ENCODE assay signal across 16 cellular contexts in the genomic region with DNA sequence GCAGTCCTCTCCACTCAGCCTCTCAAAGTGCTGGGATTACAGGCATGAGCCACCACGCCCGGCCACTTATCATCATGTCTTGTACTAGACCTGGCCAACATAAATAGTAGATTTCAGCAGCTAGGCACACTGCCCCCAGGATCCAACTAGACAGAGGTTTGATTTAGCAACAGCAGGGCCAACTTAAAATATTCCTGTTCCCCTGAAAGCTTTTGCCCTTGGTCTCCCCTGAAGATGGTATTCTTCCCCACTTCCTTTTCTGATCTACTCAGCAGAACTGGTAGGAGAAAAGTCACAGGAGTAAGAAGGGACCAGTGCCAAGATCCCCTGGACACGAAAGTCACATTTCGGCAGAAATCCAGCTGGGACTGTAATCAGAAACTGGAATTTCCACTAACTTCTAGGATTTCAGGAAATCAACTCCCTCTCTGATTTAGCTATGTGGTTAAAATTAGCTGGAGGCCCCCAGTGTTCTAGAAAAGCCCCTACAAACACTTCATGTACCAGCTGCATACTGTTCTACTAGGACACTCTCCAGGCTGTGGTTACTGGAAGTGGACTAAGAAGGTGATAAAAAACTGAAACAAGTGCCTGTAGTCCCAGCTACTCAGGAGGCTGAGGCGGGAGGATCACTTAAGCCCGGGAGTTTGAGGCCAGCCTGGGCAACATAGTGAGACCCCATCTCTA. TPM values are rescaled to one million over a fixed set of nuclear protein-coding genes. Genes with fewer than 3 reads are reported as not detected.
DNase-seq lines count a peak whose midpoint lies in the region; ATAC-seq and TF ChIP-seq lines count a peak whose summit lies in the region.
"Had no signal": no experiment of that assay in that cellular context is flagged by ENCODE, and none has a peak within 500 bp of the region (broad histone marks: within the 10 kb centered on the region; RNA-seq: fewer than 3 reads in every experiment).

No MANE protein-coding gene starts in this region.

- H3K36me3 ChIP-seq in hepatocyte (replicated peaks; ENCODE audit: insufficient read depth, low read depth) (no peaks in the 10 kb centered on the region), skeletal muscle tissue (ENCODE audit: control insufficient read depth in 3 of 3, insufficient read depth in 3 of 3, low read length in 3 of 3) (no peaks in the 10 kb centered on the region), HAP-1 (replicated peaks) (no peaks in the 10 kb centered on the region)

- no peaks in the 10 kb centered on the region for H3K27me3 ChIP-seq in hepatocyte
- no peaks in the 10 kb centered on the region for H3K27me3 ChIP-seq in skeletal muscle tissue (ENCODE audit: control insufficient read depth in 3 of 3, insufficient read depth in 3 of 3, low read length in 3 of 3)
- H3K27me3 ChIP-seq in HAP-1 (ENCODE audit: low read depth) = peaks cover 2% of the 10 kb centered on the region; the same call in 1 of the 2 replicates
- H3K27me3 ChIP-seq: dorsolateral prefrontal cortex had no signal

- H3K9me2 ChIP-seq in hepatocyte (replicated peaks; ENCODE audit: insufficient read depth) = no peaks in the 10 kb centered on the region

- H3K4me1 ChIP-seq in hepatocyte (ENCODE audit: insufficient read depth) (peaks cover 9% of the 10 kb centered on the region), skeletal muscle tissue (ENCODE audit: control insufficient read depth in 3 of 3, insufficient read depth in 3 of 3, low read length in 3 of 3) (peaks cover 0 to 3% (median 3%) of the 10 kb centered on the region in 3 donors), HAP-1 (no peaks in the 10 kb centered on the region)

- H3K4me3 ChIP-seq in coronary artery (no peak overlapping the region), hepatocyte (no peak overlapping the region), skeletal muscle tissue (ENCODE audit: low read length in 3 of 3) (no peak overlapping the region), HAP-1 (no peak overlapping the region)
- H3K4me3 ChIP-seq: dorsolateral prefrontal cortex had no signal

- WGBS in hepatocyte (ENCODE audit: low lambda C conversion rate, missing lambda C conversion rate) = 71% methylated on average over 6 of the region's 6 CpGs

- in situ Hi-C loops in HAP-1 (cut with MboI; ENCODE audit: low sequenced_read_pairs) = loop anchor here (10.0 kb wide), 1 partner anchor 320 kb away; no protein-coding TSS in a partner anchor

- no peak overlapping the region for H3K9ac ChIP-seq in skeletal muscle tissue (ENCODE audit: low read depth in 1 of 3, low read length in 3 of 3)

- peak; percentile 8 for DNase-seq in H4 (ENCODE audit: low spot score)
- DNase-seq in coronary artery (ENCODE audit: low spot score) = peak; percentile 78
- no peak for DNase-seq in hepatocyte (ENCODE audit: low spot score)
- DNase-seq in hippocampal formation (lab: John Stamatoyannopoulos, UW) = no peak
- DNase-seq in HAP-1 (ENCODE audit: low spot score in 2 of 2) = no peak
- DNase-seq in stimulated activated CD4-positive, alpha-beta T cell treated with anti-CD3 and anti-CD28 coated beads, Interleukin-1b, Interleukin-23, amount 100 ng/mL, for 48 hours = no peak
- DNase-seq: activated CD4-positive, alpha-beta T cell treated with anti-CD3 and anti-CD28 coated beads for 1 hour; activated naive CD8-positive, alpha-beta T cell treated with anti-CD3 and anti-CD28 coated beads for 36 hours; dorsolateral prefrontal cortex; NCI-H2029 treated with DMSO at 0.1 percent for 48 hours; NCI-H69; stimulated activated naive CD8-positive, alpha-beta T cell treated with anti-CD3 and anti-CD28 coated beads, Interleukin-15, amount 100 ng/mL, for 72 hours; T-helper 17 cell had no signal

- no peak for TF ChIP-seq CTCF in coronary artery (IDR thresholded peaks at IDR 0.05)
- no peak for TF ChIP-seq CTCF in hepatocyte (IDR thresholded peaks at IDR 0.05; ENCODE audit: poor library complexity)

- no peak overlapping the region for H2AFZ ChIP-seq in hepatocyte

- H3K27ac ChIP-seq in coronary artery (peak overlapping the region; percentile 57 to 79), hepatocyte (peak overlapping the region; percentile 21), skeletal muscle tissue (ENCODE audit: low read depth, low read length) (peak overlapping the region; percentile 42)

- ATAC-seq in HG02610 (IDR thresholded peaks at IDR 0.05; ENCODE audit: unreplicated experiment) = no peak
- ATAC-seq: natural killer cell treated with Interleukin-12 subunit alpha and Interleukin-12 subunit beta and Interleukin-15 and Interleukin-18, amount 100 ng/mL, for 72 hours; stimulated activated naive CD8-positive, alpha-beta T cell treated with anti-CD3 and anti-CD28 coated beads, Interleukin-15, amount 100 ng/mL, for 72 hours; T-helper 17 cell had no signal

- no peak overlapping the region for H3K4me2 ChIP-seq in hepatocyte

- no peaks in the 10 kb centered on the region for H4K20me1 ChIP-seq in hepatocyte (ENCODE audit: insufficient read depth, poor library complexity, severe bottlenecking)

- no peaks in the 10 kb centered on the region for H3K79me2 ChIP-seq in hepatocyte

- no peaks in the 10 kb centered on the region for H3K9me3 ChIP-seq in hepatocyte (ENCODE audit: low read depth)
- H3K9me3 ChIP-seq in skeletal muscle tissue (ENCODE audit: control insufficient read depth in 3 of 3, low read length in 3 of 3) = no peaks in the 10 kb centered on the region
- no peaks in the 10 kb centered on the region for H3K9me3 ChIP-seq in HAP-1

RNA-seq across cellular contexts. Expression of a gene that starts 9.0 kb away (rescaled TPM):
- 29.3 and 42.4 TPM in 2 replicates for total RNA-seq in H4 (2014; rRNA removed; shearing (Covaris generic))
- total RNA-seq in hepatocyte = 41.0 and 43.5 TPM in 2 replicates
- polyA plus RNA-seq in hepatocyte = 22.7 and 25.3 TPM in 2 replicates
- total RNA-seq in skeletal muscle tissue = 25.1 TPM

Comparison
In these comparisons a context has a peak if more than half of its experiments do, and no peak if none do; other contexts are left out.
1. DNase-seq: peak in H4 (single experiment) and coronary artery (single experiment); none in hepatocyte (single experiment), hippocampal formation (0 of 2), HAP-1 (0 of 2) and stimulated activated CD4-positive, alpha-beta T cell treated with anti-CD3 and anti-CD28 coated beads, Interleukin-1b, Interleukin-23, amount 100 ng/mL, for 48 hours (single experiment).
2. Peak in every context shown above with its lines, with median percentiles within 50 percentile points of each other: H3K27ac ChIP-seq.